Comparison of ENCODE assay signal across 1 cellular context in genomic region chr17:42276609-42277341, GRCh38.
TF ChIP-seq lines count a peak whose summit lies in the region.

No MANE protein-coding gene starts in this region.

TF ChIP-seq in HepG2, 621 proteins besides CTCF, POLR2A, EP300 and RAD21 (continued from another document and continues in another):
- peak; percentile 95 for TF ChIP-seq ZNF687 (CRISPR knock-in tag; IDR thresholded peaks at IDR 0.05)
- no peak for TF ChIP-seq ZNF577 (CRISPR knock-in tag; IDR thresholded peaks at IDR 0.05; ENCODE audit: borderline replicate concordance, low read depth)
- TF ChIP-seq HNRNPLL (IDR thresholded peaks at IDR 0.05; ENCODE audit: low read depth, low read length, poor library complexity, severe bottlenecking) = peak; percentile 54
- TF ChIP-seq ZKSCAN1 (IDR thresholded peaks at IDR 0.05; ENCODE audit: low read length) = no peak
- TF ChIP-seq KLF16 (CRISPR knock-in tag; IDR thresholded peaks at IDR 0.05) = peak in 1 of 2 experiments; percentile 88; a peak in 2 of 4 replicates
- TF ChIP-seq BHLHE40 (IDR thresholded peaks at IDR 0.05; ENCODE audit: low read length) = 0 out of 2 replicates have a peak, but pooled peaks have one; percentile 3
- TF ChIP-seq NFRKB (IDR thresholded peaks at IDR 0.05) = no peak
- no peak for TF ChIP-seq SMAD9 (CRISPR knock-in tag; IDR thresholded peaks at IDR 0.05)
- TF ChIP-seq ZNF660 (CRISPR knock-in tag; IDR thresholded peaks at IDR 0.05; ENCODE audit: borderline replicate concordance, low read depth) = no peak
- TF ChIP-seq ZNF317 (CRISPR knock-in tag; IDR thresholded peaks at IDR 0.05) = peak; percentile 58; the same call in 1 of the 2 replicates
- TF ChIP-seq ZBTB14 (CRISPR knock-in tag; IDR thresholded peaks at IDR 0.05) = peak; percentile 92
- TF ChIP-seq, protein P1, sequence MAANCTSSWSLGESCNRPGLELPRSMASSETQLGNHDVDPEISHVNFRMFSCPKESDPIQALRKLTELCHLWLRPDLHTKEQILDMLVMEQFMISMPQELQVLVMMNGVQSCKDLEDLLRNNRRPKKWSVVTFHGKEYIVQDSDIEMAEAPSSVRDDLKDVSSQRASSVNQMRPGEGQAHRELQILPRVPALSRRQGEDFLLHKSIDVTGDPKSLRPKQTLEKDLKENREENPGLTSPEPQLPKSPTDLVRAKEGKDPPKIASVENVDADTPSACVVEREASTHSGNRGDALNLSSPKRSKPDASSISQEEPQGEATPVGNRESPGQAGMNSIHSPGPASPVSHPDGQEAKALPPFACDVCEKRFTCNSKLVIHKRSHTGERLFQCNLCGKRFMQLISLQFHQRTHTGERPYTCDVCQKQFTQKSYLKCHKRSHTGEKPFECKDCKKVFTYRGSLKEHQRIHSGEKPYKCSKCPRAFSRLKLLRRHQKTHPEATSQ (CRISPR knock-in tag; IDR thresholded peaks at IDR 0.05; ENCODE audit: borderline replicate concordance) = peak; percentile 58
- no peak; the same call in 1 of the 2 replicates for TF ChIP-seq HOXA9 (CRISPR knock-in tag; IDR thresholded peaks at IDR 0.05; ENCODE audit: borderline replicate concordance)
- TF ChIP-seq, protein P2, sequence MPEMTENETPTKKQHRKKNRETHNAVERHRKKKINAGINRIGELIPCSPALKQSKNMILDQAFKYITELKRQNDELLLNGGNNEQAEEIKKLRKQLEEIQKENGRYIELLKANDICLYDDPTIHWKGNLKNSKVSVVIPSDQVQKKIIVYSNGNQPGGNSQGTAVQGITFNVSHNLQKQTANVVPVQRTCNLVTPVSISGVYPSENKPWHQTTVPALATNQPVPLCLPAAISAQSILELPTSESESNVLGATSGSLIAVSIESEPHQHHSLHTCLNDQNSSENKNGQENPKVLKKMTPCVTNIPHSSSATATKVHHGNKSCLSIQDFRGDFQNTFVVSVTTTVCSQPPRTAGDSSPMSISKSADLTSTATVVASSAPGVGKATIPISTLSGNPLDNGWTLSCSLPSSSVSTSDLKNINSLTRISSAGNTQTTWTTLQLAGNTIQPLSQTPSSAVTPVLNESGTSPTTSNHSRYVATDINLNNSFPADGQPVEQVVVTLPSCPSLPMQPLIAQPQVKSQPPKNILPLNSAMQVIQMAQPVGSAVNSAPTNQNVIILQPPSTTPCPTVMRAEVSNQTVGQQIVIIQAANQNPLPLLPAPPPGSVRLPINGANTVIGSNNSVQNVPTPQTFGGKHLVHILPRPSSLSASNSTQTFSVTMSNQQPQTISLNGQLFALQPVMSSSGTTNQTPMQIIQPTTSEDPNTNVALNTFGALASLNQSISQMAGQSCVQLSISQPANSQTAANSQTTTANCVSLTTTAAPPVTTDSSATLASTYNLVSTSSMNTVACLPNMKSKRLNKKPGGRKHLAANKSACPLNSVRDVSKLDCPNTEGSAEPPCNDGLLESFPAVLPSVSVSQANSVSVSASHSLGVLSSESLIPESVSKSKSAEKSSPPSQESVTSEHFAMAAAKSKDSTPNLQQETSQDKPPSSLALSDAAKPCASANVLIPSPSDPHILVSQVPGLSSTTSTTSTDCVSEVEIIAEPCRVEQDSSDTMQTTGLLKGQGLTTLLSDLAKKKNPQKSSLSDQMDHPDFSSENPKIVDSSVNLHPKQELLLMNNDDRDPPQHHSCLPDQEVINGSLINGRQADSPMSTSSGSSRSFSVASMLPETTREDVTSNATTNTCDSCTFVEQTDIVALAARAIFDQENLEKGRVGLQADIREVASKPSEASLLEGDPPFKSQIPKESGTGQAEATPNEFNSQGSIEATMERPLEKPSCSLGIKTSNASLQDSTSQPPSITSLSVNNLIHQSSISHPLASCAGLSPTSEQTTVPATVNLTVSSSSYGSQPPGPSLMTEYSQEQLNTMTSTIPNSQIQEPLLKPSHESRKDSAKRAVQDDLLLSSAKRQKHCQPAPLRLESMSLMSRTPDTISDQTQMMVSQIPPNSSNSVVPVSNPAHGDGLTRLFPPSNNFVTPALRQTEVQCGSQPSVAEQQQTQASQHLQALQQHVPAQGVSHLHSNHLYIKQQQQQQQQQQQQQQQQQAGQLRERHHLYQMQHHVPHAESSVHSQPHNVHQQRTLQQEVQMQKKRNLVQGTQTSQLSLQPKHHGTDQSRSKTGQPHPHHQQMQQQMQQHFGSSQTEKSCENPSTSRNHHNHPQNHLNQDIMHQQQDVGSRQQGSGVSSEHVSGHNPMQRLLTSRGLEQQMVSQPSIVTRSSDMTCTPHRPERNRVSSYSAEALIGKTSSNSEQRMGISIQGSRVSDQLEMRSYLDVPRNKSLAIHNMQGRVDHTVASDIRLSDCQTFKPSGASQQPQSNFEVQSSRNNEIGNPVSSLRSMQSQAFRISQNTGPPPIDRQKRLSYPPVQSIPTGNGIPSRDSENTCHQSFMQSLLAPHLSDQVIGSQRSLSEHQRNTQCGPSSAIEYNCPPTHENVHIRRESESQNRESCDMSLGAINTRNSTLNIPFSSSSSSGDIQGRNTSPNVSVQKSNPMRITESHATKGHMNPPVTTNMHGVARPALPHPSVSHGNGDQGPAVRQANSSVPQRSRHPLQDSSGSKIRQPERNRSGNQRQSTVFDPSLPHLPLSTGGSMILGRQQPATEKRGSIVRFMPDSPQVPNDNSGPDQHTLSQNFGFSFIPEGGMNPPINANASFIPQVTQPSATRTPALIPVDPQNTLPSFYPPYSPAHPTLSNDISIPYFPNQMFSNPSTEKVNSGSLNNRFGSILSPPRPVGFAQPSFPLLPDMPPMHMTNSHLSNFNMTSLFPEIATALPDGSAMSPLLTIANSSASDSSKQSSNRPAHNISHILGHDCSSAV (CRISPR knock-in tag; IDR thresholded peaks at IDR 0.05; ENCODE audit: borderline replicate concordance) = no peak
- TF ChIP-seq RFXAP (CRISPR knock-in tag; IDR thresholded peaks at IDR 0.05; ENCODE audit: borderline replicate concordance) = 0 out of 2 replicates have a peak, but pooled peaks have one; percentile 64
- TF ChIP-seq ZNF883 (CRISPR knock-in tag; IDR thresholded peaks at IDR 0.05; ENCODE audit: not compliant biosample characterization) = no peak
- no peak for TF ChIP-seq CENPX (CRISPR knock-in tag; IDR thresholded peaks at IDR 0.05)
- no peak for TF ChIP-seq ZNF839 (CRISPR knock-in tag; IDR thresholded peaks at IDR 0.05; ENCODE audit: borderline replicate concordance)
- no peak for TF ChIP-seq ZNF552 (CRISPR knock-in tag; IDR thresholded peaks at IDR 0.05; ENCODE audit: borderline replicate concordance)
- peak; percentile 46; the same call in 1 of the 2 replicates for TF ChIP-seq TOE1 (CRISPR knock-in tag; IDR thresholded peaks at IDR 0.05)
- TF ChIP-seq ATF7 (IDR thresholded peaks at IDR 0.05) = no peak
- peak; percentile 41; the same call in 1 of the 2 replicates for TF ChIP-seq ATF7 (CRISPR knock-in tag; IDR thresholded peaks at IDR 0.05)
- TF ChIP-seq ZNF34 (CRISPR knock-in tag; IDR thresholded peaks at IDR 0.05; ENCODE audit: borderline replicate concordance) = no peak
- TF ChIP-seq ZNF773 (CRISPR knock-in tag; IDR thresholded peaks at IDR 0.05; ENCODE audit: borderline replicate concordance) = no peak
- peak; percentile 67; the same call in 1 of the 2 replicates for TF ChIP-seq ZNF547 (CRISPR knock-in tag; IDR thresholded peaks at IDR 0.05)
- TF ChIP-seq SMC3 (IDR thresholded peaks at IDR 0.05; ENCODE audit: low read length) = no peak
- peak; percentile 83; the same call in 1 of the 2 replicates for TF ChIP-seq ZBTB25 (CRISPR knock-in tag; IDR thresholded peaks at IDR 0.05)
- TF ChIP-seq PPARG (CRISPR knock-in tag; conservative IDR thresholded peaks at IDR 0.05) = no peak; the same call in 1 of the 2 replicates
- 0 out of 2 replicates have a peak, but pooled peaks have one; percentile 57 for TF ChIP-seq RCOR2 (CRISPR knock-in tag; IDR thresholded peaks at IDR 0.05)
- TF ChIP-seq ZNF292 (CRISPR knock-in tag; IDR thresholded peaks at IDR 0.05; ENCODE audit: borderline replicate concordance, low read depth) = peak; percentile 17; the same call in 1 of the 2 replicates
- no peak for TF ChIP-seq CCAR2 (optimal IDR thresholded peaks at IDR 0.05; ENCODE audit: low read depth, low read length)
- TF ChIP-seq HNF4G (IDR thresholded peaks at IDR 0.05; ENCODE audit: borderline replicate concordance, low read depth, low read length) = peak; percentile 93
- peak; percentile 66; the same call in 1 of the 2 replicates for TF ChIP-seq HNF4G (CRISPR knock-in tag; IDR thresholded peaks at IDR 0.05; ENCODE audit: borderline replicate concordance, low read depth)
- TF ChIP-seq ZNF615 (CRISPR knock-in tag; IDR thresholded peaks at IDR 0.05; ENCODE audit: borderline replicate concordance) = no peak
- TF ChIP-seq SETDB1 (CRISPR knock-in tag; IDR thresholded peaks at IDR 0.05; ENCODE audit: borderline replicate concordance) = no peak
- peak; percentile 85; the same call in 1 of the 2 replicates for TF ChIP-seq ZNF256 (CRISPR knock-in tag; conservative IDR thresholded peaks at IDR 0.05)
- peak; percentile 66; the same call in 1 of the 2 replicates for TF ChIP-seq TOPORS (CRISPR knock-in tag; IDR thresholded peaks at IDR 0.05)
- TF ChIP-seq, protein P3, sequence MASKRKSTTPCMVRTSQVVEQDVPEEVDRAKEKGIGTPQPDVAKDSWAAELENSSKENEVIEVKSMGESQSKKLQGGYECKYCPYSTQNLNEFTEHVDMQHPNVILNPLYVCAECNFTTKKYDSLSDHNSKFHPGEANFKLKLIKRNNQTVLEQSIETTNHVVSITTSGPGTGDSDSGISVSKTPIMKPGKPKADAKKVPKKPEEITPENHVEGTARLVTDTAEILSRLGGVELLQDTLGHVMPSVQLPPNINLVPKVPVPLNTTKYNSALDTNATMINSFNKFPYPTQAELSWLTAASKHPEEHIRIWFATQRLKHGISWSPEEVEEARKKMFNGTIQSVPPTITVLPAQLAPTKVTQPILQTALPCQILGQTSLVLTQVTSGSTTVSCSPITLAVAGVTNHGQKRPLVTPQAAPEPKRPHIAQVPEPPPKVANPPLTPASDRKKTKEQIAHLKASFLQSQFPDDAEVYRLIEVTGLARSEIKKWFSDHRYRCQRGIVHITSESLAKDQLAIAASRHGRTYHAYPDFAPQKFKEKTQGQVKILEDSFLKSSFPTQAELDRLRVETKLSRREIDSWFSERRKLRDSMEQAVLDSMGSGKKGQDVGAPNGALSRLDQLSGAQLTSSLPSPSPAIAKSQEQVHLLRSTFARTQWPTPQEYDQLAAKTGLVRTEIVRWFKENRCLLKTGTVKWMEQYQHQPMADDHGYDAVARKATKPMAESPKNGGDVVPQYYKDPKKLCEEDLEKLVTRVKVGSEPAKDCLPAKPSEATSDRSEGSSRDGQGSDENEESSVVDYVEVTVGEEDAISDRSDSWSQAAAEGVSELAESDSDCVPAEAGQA (IDR thresholded peaks at IDR 0.05; ENCODE audit: low read depth) = no peak
- TF ChIP-seq, protein P3 (CRISPR knock-in tag; IDR thresholded peaks at IDR 0.05; ENCODE audit: borderline replicate concordance) = peak; percentile 82; the same call in 1 of the 2 replicates
- TF ChIP-seq MTA1 (CRISPR knock-in tag; IDR thresholded peaks at IDR 0.05; ENCODE audit: borderline replicate concordance) = peak; percentile 98
